1 cellular context compared by ENCODE assay signal in the genomic region with DNA sequence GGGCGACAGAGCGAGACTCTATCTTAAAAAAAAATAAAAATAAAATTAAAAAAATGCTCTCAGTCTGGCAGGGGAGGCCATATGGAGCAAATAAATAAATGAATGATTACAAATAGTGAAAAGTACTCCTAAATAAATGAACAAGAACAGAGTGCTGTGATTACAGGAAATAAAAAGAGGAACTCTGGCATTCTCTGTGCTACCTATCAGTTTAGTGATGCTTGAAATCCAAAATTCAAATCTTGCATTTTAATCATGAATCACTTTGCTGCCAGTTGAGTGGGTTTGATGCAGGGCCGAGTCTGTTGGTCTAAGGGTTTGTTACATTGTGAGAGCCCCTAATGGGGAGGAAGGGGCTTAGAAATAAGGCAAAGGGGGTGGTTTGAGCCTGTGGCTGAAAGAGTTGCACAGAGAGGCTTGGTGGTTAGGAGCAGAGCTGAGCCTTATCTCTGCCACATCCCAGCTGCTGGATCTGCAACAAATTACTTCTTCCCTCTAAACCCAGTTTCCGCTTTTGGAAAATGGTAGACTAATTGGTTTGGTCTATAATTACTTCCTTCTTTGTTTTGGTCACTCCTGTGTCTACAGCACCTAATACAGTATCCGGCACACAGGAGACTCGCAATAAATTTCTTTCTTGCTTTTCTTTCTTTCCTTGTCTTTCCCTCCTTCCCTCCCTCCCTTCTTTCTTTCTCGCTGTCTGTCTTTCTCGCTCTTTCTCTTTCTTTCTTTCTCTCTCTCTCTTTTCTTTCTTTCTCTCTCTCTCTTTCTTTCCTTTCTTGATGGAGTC.
TF ChIP-seq lines count a peak whose summit lies in the region.

No MANE protein-coding gene starts in this region.

TF ChIP-seq in IMR-90, 13 proteins besides CTCF, POLR2A, EP300 and RAD21:
- TF ChIP-seq NFE2L2 (IDR thresholded peaks at IDR 0.05; ENCODE audit: low read depth, low read length) (no peak), BHLHE40 (IDR thresholded peaks at IDR 0.05; ENCODE audit: low read depth, low read length) (no peak), RCOR1 (IDR thresholded peaks at IDR 0.05; ENCODE audit: insufficient replicate concordance, low read length) (no peak), SMC3 (IDR thresholded peaks at IDR 0.05; ENCODE audit: low read depth, low read length) (no peak), MAZ (IDR thresholded peaks at IDR 0.05; ENCODE audit: borderline replicate concordance, low read depth, low read length) (no peak)
